Comparison of ENCODE assay signal across 19 cellular contexts in the genomic region with DNA sequence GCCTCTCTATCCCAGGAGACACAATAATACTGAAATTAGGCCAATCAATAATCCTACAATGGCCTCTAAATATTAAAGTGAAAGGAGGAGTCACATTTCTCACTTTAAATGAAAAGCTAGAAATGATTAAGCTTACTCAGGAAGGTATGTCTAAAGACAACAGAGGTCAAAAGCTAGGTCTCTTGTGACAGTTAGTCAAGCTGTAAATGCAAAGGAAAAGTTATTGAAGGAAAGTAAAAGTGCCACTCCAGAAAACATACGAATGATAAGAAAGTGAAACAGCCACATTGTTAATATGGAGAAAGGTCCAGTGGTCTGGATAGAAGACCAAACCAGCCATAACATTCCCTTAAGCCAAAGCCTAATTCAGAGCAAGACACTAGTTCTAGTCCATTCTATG. TPM values are rescaled to one million over a fixed set of nuclear protein-coding genes. Genes with fewer than 3 reads are reported as not detected.
A peak's percentile ranks its signal among the peaks of the same experiment; 100 is the strongest.
DNase-seq lines count a peak whose midpoint lies in the region; ATAC-seq, FAIRE-seq and TF ChIP-seq lines count a peak whose summit lies in the region.
"Had no signal": no experiment of that assay in that cellular context is flagged by ENCODE, and none has a peak within 500 bp of the region (broad histone marks: within the 10 kb centered on the region; RNA-seq: fewer than 3 reads in every experiment).

No MANE protein-coding gene starts in this region.

- DNase-seq in GM12878 (ENCODE audit: low read depth, low spot score): no peak
- no peak for DNase-seq in HPDE6-E6E7 (ENCODE audit: extremely low spot score)
- DNase-seq in NK-92 (lab: John Stamatoyannopoulos, UW; ENCODE audit: unreplicated experiment): no peak
- DNase-seq in mucosa of gallbladder (ENCODE audit: low spot score): no peak
- DNase-seq: H9; KG1; kidney; NCI-H1048; NCI-H2081 treated with DMSO at 0.1 percent for 48 hours; NCI-H524 treated with DMSO at 0.1 percent for 48 hours; psoas muscle; stimulated activated CD4-positive, alpha-beta T cell treated with anti-CD3 and anti-CD28 coated beads, Interleukin-4, amount 100 ng/mL, for 4 hours had no signal

- SMC1A ChIA-PET in GM12878 (lab: Charles Lee; ENCODE audit: uncharacterized antibody, unreplicated experiment): interaction anchor here (0.7 to 4.4 kb wide), 11 partner anchors 8 to 429 kb away, joined by 3 to 24 read pairs (median 6); no protein-coding TSS in a partner anchor

- peaks cover 2% of the 10 kb centered on the region; the same call in 2 of the 3 replicates for H3K9me3 ChIP-seq in GM12878 (replicated peaks; ENCODE audit: control insufficient read depth, insufficient read depth, low read length)
- H3K9me3 ChIP-seq: psoas muscle had no signal

- H3K27ac ChIP-seq in GM12878 (ENCODE audit: control insufficient read depth, insufficient read depth): no peak overlapping the region
- H3K27ac ChIP-seq: coronary artery, psoas muscle had no signal

- 6% methylated on average over 1 of the region's 1 CpG for WGBS in GM12878 (ENCODE audit: insufficient coverage, insufficient replicate concordance, low lambda C conversion rate, missing lambda C conversion rate)

- BruUV-seq in GM12878 (replicated peaks; lab: Mats Ljungman, UMichigan): no TSS peak

- no peak for TF ChIP-seq CTCF in GM12878 (IDR thresholded peaks at IDR 0.05 in 2 of 3, conservative IDR thresholded peaks at IDR 0.05 in 1 of 3; ENCODE audit: control insufficient read depth in 2 of 3, extremely low read depth in 1 of 3, insufficient read depth in 1 of 3, low read depth in 3 of 3, low read length in 3 of 3)

- no peaks in the 10 kb centered on the region for H3K27me3 ChIP-seq in GM12878 (replicated peaks in 1 of 2; ENCODE audit: control insufficient read depth in 2 of 2, insufficient read depth in 2 of 2, low read length in 1 of 2)

- FAIRE-seq in GM12878 (lab: Jason Lieb, UNC): no peak
- FAIRE-seq: kidney had no signal

- in situ Hi-C loops in GM12878 (cut with MboI): no loop called here

- no peaks in the 10 kb centered on the region for H4K20me1 ChIP-seq in GM12878 (ENCODE audit: control insufficient read depth, insufficient read depth)

- H3K4me2 ChIP-seq in GM12878 (ENCODE audit: control insufficient read depth, insufficient read depth): peak overlapping the region; percentile 57
- H3K4me2 ChIP-seq: smooth muscle cell had no signal

- TF ChIP-seq EP300 in GM12878 (IDR thresholded peaks at IDR 0.05; ENCODE audit: borderline replicate concordance in 1 of 2, control insufficient read depth in 1 of 2, low read depth in 2 of 2, low read length in 2 of 2): no peak

- no peak for TF ChIP-seq POLR2A in GM12878 (IDR thresholded peaks at IDR 0.05; ENCODE audit: low read depth, low read length)

- H3K36me3 ChIP-seq in GM12878 (ENCODE audit: control insufficient read depth in 2 of 2, insufficient read depth in 2 of 2, low read length in 1 of 2): no peaks in the 10 kb centered on the region

- H3K79me2 ChIP-seq in GM12878 (ENCODE audit: control insufficient read depth, insufficient read depth, low read length): peaks cover 6% of the 10 kb centered on the region

- CTCF ChIA-PET in GM12878 (lab: Yijun Ruan, JAX): interaction anchor here (1.1 to 4.9 kb wide), 5 partner anchors 11 to 340 kb away, joined by 3 to 30 read pairs (median 4); no protein-coding TSS in a partner anchor

- POLR2A ChIA-PET in GM12878 (lab: Charles Lee): interaction anchor here (0.5 to 1.3 kb wide), 6 partner anchors 8 to 954 kb away, joined by 3 to 5 read pairs (median 3); no protein-coding TSS in a partner anchor

- H3K9ac ChIP-seq in GM12878 (ENCODE audit: control insufficient read depth, insufficient read depth, low read length): no peak overlapping the region

- H3K4me1 ChIP-seq in GM12878 (ENCODE audit: control insufficient read depth, insufficient read depth, low read length): peaks cover 37% of the 10 kb centered on the region

- RAD21 ChIA-PET in GM12878 (lab: Charles Lee; ENCODE audit: unreplicated experiment): interaction anchor here (0.7 to 4.1 kb wide), 7 partner anchors 7 to 721 kb away, joined by 3 to 18 read pairs (median 3); no protein-coding TSS in a partner anchor

- H3K4me3 ChIP-seq in GM12878: peak overlapping the region; percentile 8; the same call in 1 of the 2 replicates
- H3K4me3 ChIP-seq: coronary artery, psoas muscle, smooth muscle cell had no signal

- peak overlapping the region; percentile 10; the same call in 1 of the 2 replicates for H2AFZ ChIP-seq in GM12878 (ENCODE audit: control insufficient read depth, low read depth, low read length)

- ATAC-seq in GM18508 (IDR thresholded peaks at IDR 0.05; ENCODE audit: insufficient read depth, unreplicated experiment) (peak; percentile 49), GM21367 (IDR thresholded peaks at IDR 0.05; ENCODE audit: unreplicated experiment) (peak; percentile 30), HG03108 (IDR thresholded peaks at IDR 0.05; ENCODE audit: unreplicated experiment) (peak; percentile 27), GM12878 (peak; percentile 29), GM19455 (IDR thresholded peaks at IDR 0.05; ENCODE audit: unreplicated experiment) (no peak)
- ATAC-seq: psoas muscle, Right ventricle myocardium inferior had no signal

- TF ChIP-seq RAD21 in GM12878 (IDR thresholded peaks at IDR 0.05; ENCODE audit: insufficient read depth, low read depth, low read length): no peak

- intact Hi-C loops in GM12878 (cut with micrococcal nuclease; ENCODE audit: unreplicated experiment): loop anchor here (10.0 kb wide), 1 partner anchor 730 kb away; no protein-coding TSS in a partner anchor

TF ChIP-seq in GM12878, 131 proteins besides CTCF, POLR2A, EP300 and RAD21:
- TF ChIP-seq NFIC (IDR thresholded peaks at IDR 0.05; ENCODE audit: low read depth, low read length) (0 out of 2 replicates have a peak, but pooled peaks have one; percentile 31), TARDBP (IDR thresholded peaks at IDR 0.05; ENCODE audit: borderline replicate concordance) (no peak), JUNB (IDR thresholded peaks at IDR 0.05) (peak; percentile 36), EED (IDR thresholded peaks at IDR 0.05; ENCODE audit: low read depth) (no peak), HCFC1 (IDR thresholded peaks at IDR 0.05; ENCODE audit: low read length) (no peak), FOXM1 (IDR thresholded peaks at IDR 0.05; ENCODE audit: low read depth, low read length) (no peak), NR2F1 (conservative IDR thresholded peaks at IDR 0.05) (peak; percentile 59; the same call in 1 of the 2 replicates)
TF ChIP-seq in GM12878: peak in this region for 3.

RNA-seq across cellular contexts. Expression of a gene that starts 9.5 kb away (rescaled TPM):
- 33.2 and 34.8 TPM in 2 replicates for total RNA-seq in GM12878 (2013; cell fraction: nucleolus; rRNA removed)
- total RNA-seq in GM12878 (2014; rRNA removed): 5.2 and 9.4 TPM in 2 replicates
- total RNA-seq in GM12878 (2014; rRNA removed; fragmentation: Illumina TruSeq; extraction: Trizol): 8.7 and 9.5 TPM in 2 replicates
- total RNA-seq in GM12878 (2021): 22.6 and 22.7 TPM in 2 replicates
- polyA plus RNA-seq in GM12878 (2011; ENCODE audit: low read depth): 3.6 TPM
- 12.7 and 16.5 TPM in 2 replicates for polyA plus RNA-seq in GM12878 (2011; rRNA removed)
- polyA plus RNA-seq in GM12878 (2011; cell fraction: cytosol; rRNA removed): 4.9 and 5.2 TPM in 2 replicates
- polyA plus RNA-seq in GM12878 (2011; cell fraction: nucleus; rRNA removed): 11.1 and 12.5 TPM in 2 replicates
- polyA plus RNA-seq in GM12878 (2012): 2.4 and 4.3 TPM in 2 replicates
- 9.9 and 12.9 TPM in 2 replicates for polyA plus RNA-seq in GM12878 (2014; fragmentation: Illumina TruSeq; extraction: Trizol)
- polyA plus RNA-seq in GM12878 (2014; fragmentation: Nextera tagmentation; extraction: Ambion mirVana): 1 to 10 TPM; 5.4 to 6.2 TPM
- 6.2 and 9.4 TPM in 2 replicates for polyA plus RNA-seq in GM12878 (2014; rRNA removed)
- polyA plus RNA-seq in GM12878 (2016; fragmentation: Nextera tagmentation; extraction: Ambion mirVana): 10 to 100 TPM in 1 of 2 experiments, 1 to 10 TPM in 1; 4.4 to 14.6 TPM
- 5.2 and 31.7 TPM in 2 replicates for polyA minus RNA-seq in GM12878 (2011; rRNA and poly(A)+ RNA removed)
- 4.1 and 5.4 TPM in 2 replicates for polyA minus RNA-seq in GM12878 (2011; cell fraction: cytosol; rRNA and poly(A)+ RNA removed)
- 10.8 and 15.4 TPM in 2 replicates for polyA minus RNA-seq in GM12878 (2011; cell fraction: nucleus; rRNA and poly(A)+ RNA removed)
- total RNA-seq in mucosa of gallbladder: 95.4 TPM
